In the genomic region with DNA sequence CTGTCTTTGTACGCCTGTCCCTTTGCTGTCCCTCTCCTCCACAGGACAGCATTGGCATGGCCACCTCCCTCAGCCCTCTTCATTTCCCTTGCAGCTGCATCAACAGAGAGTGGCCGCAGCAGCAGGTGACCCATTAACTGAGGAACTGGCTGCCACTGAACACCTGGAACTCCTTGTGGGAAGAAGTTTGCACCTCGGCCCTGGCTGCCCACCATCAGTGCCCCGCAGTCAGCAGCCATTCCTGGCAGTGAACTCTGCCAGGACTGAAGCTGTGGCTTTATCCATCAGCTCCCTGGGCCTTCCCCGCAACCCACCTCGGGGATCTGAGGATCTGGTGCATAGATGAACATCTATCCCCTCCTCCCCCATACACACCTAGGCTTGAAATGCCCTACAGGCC, we compare ENCODE assay signal across 18 cellular contexts. TPM values are rescaled to one million over a fixed set of nuclear protein-coding genes. Genes with fewer than 3 reads are reported as not detected.
DNase-seq lines count a peak whose midpoint lies in the region; ATAC-seq and TF ChIP-seq lines count a peak whose summit lies in the region.
"Had no signal": no experiment of that assay in that cellular context is flagged by ENCODE, and none has a peak within 500 bp of the region (broad histone marks: within the 10 kb centered on the region; RNA-seq: fewer than 3 reads in every experiment).

No MANE protein-coding gene starts in this region.

- in situ Hi-C loops in GM23248 (cut with MboI) = no loop called here

- TF ChIP-seq CTCF in OCI-LY1 (IDR thresholded peaks at IDR 0.05; ENCODE audit: low read length) = no peak
- no peak for TF ChIP-seq CTCF in WERI-Rb-1 (IDR thresholded peaks at IDR 0.05; ENCODE audit: low read depth, low read length)

- H4K20me1 ChIP-seq in GM23248 (ENCODE audit: insufficient read depth) (no peaks in the 10 kb centered on the region), OCI-LY1 (ENCODE audit: insufficient read depth, low read length) (no peaks in the 10 kb centered on the region)

- peak overlapping the region; percentile 85 for H3K27ac Mint-ChIP-seq in stimulated activated memory B cell treated with anti-CD40 and anti-IgM and Interleukin-4, amounts not matched to agents 10 μg/mL and 1 μg/mL and 100 μg/mL, for 72 hours
- H3K27ac Mint-ChIP-seq: activated CD8-positive, alpha-beta T cell treated with anti-CD3 and anti-CD28 coated beads, Interleukin-2, amount 10 ng/mL, durations not matched to agents 7 days and 5 days had no signal

- H3K9me3 Mint-ChIP-seq in stimulated activated memory B cell treated with anti-CD40 and anti-IgM and Interleukin-4, amounts not matched to agents 10 μg/mL and 1 μg/mL and 100 μg/mL, for 72 hours = no peaks in the 10 kb centered on the region

- peaks cover 9% of the 10 kb centered on the region; the same call in 1 of the 2 replicates for H3K4me1 ChIP-seq in GM23248 (ENCODE audit: insufficient read depth)
- H3K4me1 ChIP-seq in OCI-LY1 (ENCODE audit: insufficient read depth, low read length, severe bottlenecking) = peaks cover 90% of the 10 kb centered on the region
- H3K4me1 ChIP-seq: breast epithelium had no signal

- H3K36me3 Mint-ChIP-seq in stimulated activated memory B cell treated with anti-CD40 and anti-IgM and Interleukin-4, amounts not matched to agents 10 μg/mL and 1 μg/mL and 100 μg/mL, for 72 hours = peaks cover 27% of the 10 kb centered on the region

- peak overlapping the region; percentile 24 for H3K4me3 Mint-ChIP-seq in stimulated activated memory B cell treated with anti-CD40 and anti-IgM and Interleukin-4, amounts not matched to agents 10 μg/mL and 1 μg/mL and 100 μg/mL, for 72 hours
- H3K4me3 Mint-ChIP-seq: activated CD8-positive, alpha-beta T cell treated with anti-CD3 and anti-CD28 coated beads, Interleukin-2, amount 10 ng/mL, durations not matched to agents 7 days and 5 days had no signal

- H3K4me2 ChIP-seq in GM23248 (ENCODE audit: unreplicated experiment) = no peak overlapping the region
- H3K4me2 ChIP-seq in OCI-LY1 (ENCODE audit: low read length) = peak overlapping the region; percentile 7; the same call in 1 of the 2 replicates
- H3K4me2 ChIP-seq: hepatocyte had no signal

- H3K36me3 ChIP-seq in GM23248 (ENCODE audit: low read depth) (no peaks in the 10 kb centered on the region), OCI-LY1 (ENCODE audit: insufficient read depth, low read length) (0 out of 2 replicates have a peak, but pooled peaks cover 4% of the 10 kb centered on the region), WERI-Rb-1 (no peaks in the 10 kb centered on the region)
- H3K36me3 ChIP-seq: adrenal gland, breast epithelium had no signal

- 0 out of 2 replicates have a peak overlapping the region, but pooled peaks have one; percentile 32 for H2AFZ ChIP-seq in GM23248
- no peak overlapping the region for H2AFZ ChIP-seq in OCI-LY1 (ENCODE audit: low read length)
- H2AFZ ChIP-seq: hepatocyte had no signal

- no peaks in the 10 kb centered on the region for H3K27me3 Mint-ChIP-seq in stimulated activated memory B cell treated with anti-CD40 and anti-IgM and Interleukin-4, amounts not matched to agents 10 μg/mL and 1 μg/mL and 100 μg/mL, for 72 hours

- H3K9me3 ChIP-seq in GM23248 (ENCODE audit: low read depth) = no peaks in the 10 kb centered on the region
- H3K9me3 ChIP-seq in OCI-LY1 (ENCODE audit: low read length) = no peaks in the 10 kb centered on the region
- no peaks in the 10 kb centered on the region for H3K9me3 ChIP-seq in WERI-Rb-1 (ENCODE audit: severe bottlenecking)
- H3K9me3 ChIP-seq: adrenal gland, breast epithelium had no signal

- H3K27ac ChIP-seq in GM23248 (no peak overlapping the region), OCI-LY1 (ENCODE audit: low read depth, low read length, poor library complexity, severe bottlenecking) (peak overlapping the region; percentile 96), layer of hippocampus (ENCODE audit: low read depth, low read length) (peak overlapping the region; percentile 46), WERI-Rb-1 (no peak overlapping the region)
- H3K27ac ChIP-seq: breast epithelium, hepatocyte had no signal

- H3K4me3 ChIP-seq in GM23248 (no peak overlapping the region), OCI-LY1 (ENCODE audit: low read depth, low read length, poor library complexity, severe bottlenecking) (no peak overlapping the region), WERI-Rb-1 (ENCODE audit: low read depth, low read length) (no peak overlapping the region)
- H3K4me3 ChIP-seq: adrenal gland, breast epithelium, hepatocyte, K562 had no signal

- WGBS in GM23248 (ENCODE audit: low coverage in 1 of 2, low lambda C conversion rate in 2 of 2, missing lambda C conversion rate in 2 of 2), 2 experiments = 86 to 89% methylated on average over 6 of the region's 6 CpGs

- peaks cover 87% of the 10 kb centered on the region for H3K4me1 Mint-ChIP-seq in stimulated activated memory B cell treated with anti-CD40 and anti-IgM and Interleukin-4, amounts not matched to agents 10 μg/mL and 1 μg/mL and 100 μg/mL, for 72 hours

- H3K27me3 ChIP-seq in GM23248 (replicated peaks; ENCODE audit: insufficient read depth) = no peaks in the 10 kb centered on the region
- no peaks in the 10 kb centered on the region for H3K27me3 ChIP-seq in OCI-LY1 (ENCODE audit: insufficient read depth, low read length)
- no peaks in the 10 kb centered on the region for H3K27me3 ChIP-seq in layer of hippocampus (ENCODE audit: control insufficient read depth, insufficient read depth, low read length)
- no peaks in the 10 kb centered on the region for H3K27me3 ChIP-seq in WERI-Rb-1 (ENCODE audit: insufficient read depth, low read depth, severe bottlenecking)
- H3K27me3 ChIP-seq: adrenal gland, breast epithelium, hepatocyte had no signal

- peak; percentile 17 for ATAC-seq in stimulated activated memory B cell treated with anti-CD40 and anti-IgM and Interleukin-4, amounts not matched to agents 10 μg/mL and 1 μg/mL and 100 μg/mL, for 72 hours
- ATAC-seq in HG02763 (IDR thresholded peaks at IDR 0.05; ENCODE audit: unreplicated experiment) (no peak), GM21526 (IDR thresholded peaks at IDR 0.05; ENCODE audit: low FRiP score, unreplicated experiment) (no peak)
- ATAC-seq: activated CD4-positive, CD25-positive, alpha-beta regulatory T cell treated with anti-CD3 and anti-CD28 coated beads, Interleukin-2, amount 50 U/mL, for 24 hours; activated CD8-positive, alpha-beta T cell treated with anti-CD3 and anti-CD28 coated beads, Interleukin-2, amount 10 ng/mL, durations not matched to agents 7 days and 5 days had no signal

- H3K79me2 ChIP-seq in GM23248 (ENCODE audit: insufficient read depth) (no peaks in the 10 kb centered on the region), OCI-LY1 (ENCODE audit: insufficient read depth, low read length) (no peaks in the 10 kb centered on the region)
- H3K79me2 ChIP-seq: hepatocyte had no signal

- H3K9me2 ChIP-seq in GM23248 (ENCODE audit: insufficient read depth) = no peaks in the 10 kb centered on the region
- H3K9me2 ChIP-seq in OCI-LY1 (ENCODE audit: low read depth, low read length) = no peaks in the 10 kb centered on the region

- H3F3A ChIP-seq in GM23248 (ENCODE audit: insufficient read depth) (no peaks in the 10 kb centered on the region), OCI-LY1 (ENCODE audit: insufficient read depth, low read length) (no peaks in the 10 kb centered on the region)

- H3K9ac ChIP-seq in GM23248 (no peak overlapping the region), OCI-LY1 (ENCODE audit: low read length) (peak overlapping the region; percentile 3; the same call in 1 of the 2 replicates)

- no peak for DNase-seq in GM23248
- DNase-seq in WERI-Rb-1 = no peak
- DNase-seq: activated CD8-positive, alpha-beta T cell treated with anti-CD3 and anti-CD28 coated beads, Interleukin-2, amount 10 ng/mL, durations not matched to agents 7 days and 5 days; activated T-cell treated with anti-CD3 and anti-CD28 coated beads, Interleukin-2, amount 50 U/mL, for 1 hour; dermis blood vessel endothelial cell; NCI-H1694 treated with DMSO at 0.1 percent for 48 hours; NCI-H2227 treated with DMSO at 0.1 percent for 48 hours; T1000 had no signal

RNA-seq across cellular contexts. Expression of gene RNF135, which starts 13.1 kb away (rescaled TPM):
- total RNA-seq in GM23248 (2014; rRNA removed; shearing (Covaris generic)) = 16.7 and 21.2 TPM in 2 replicates
- polyA plus RNA-seq in GM23248 (2016; fragmentation: Nextera tagmentation; extraction: Ambion mirVana) = 20.0 and 20.5 TPM in 2 replicates
- total RNA-seq: K562 had no signal

RNA-seq across cellular contexts. Expression of gene ADAP2, which starts 36.0 kb away (rescaled TPM):
- total RNA-seq in GM23248 (2014; rRNA removed; shearing (Covaris generic)) = not detected in 2 replicates
- polyA plus RNA-seq in GM23248 (2016; fragmentation: Nextera tagmentation; extraction: Ambion mirVana) = 0.34 TPM in 1 of 2 replicates, not detected in the other

RNA-seq across cellular contexts. Expression of gene TEFM, which starts 51.7 kb away (rescaled TPM):
- 7.6 and 8.1 TPM in 2 replicates for total RNA-seq in GM23248 (2014; rRNA removed; shearing (Covaris generic))
- 21.4 and 24.7 TPM in 2 replicates for polyA plus RNA-seq in GM23248 (2016; fragmentation: Nextera tagmentation; extraction: Ambion mirVana)

Comparison
In these comparisons a context has a peak if more than half of its experiments do, and no peak if none do; other contexts are left out.
1. H3K27ac ChIP-seq: peak in OCI-LY1 (single experiment) and layer of hippocampus (single experiment); none in GM23248 (single experiment) and WERI-Rb-1 (single experiment).